Comparison of ENCODE assay signal across 28 cellular contexts in the genomic region with DNA sequence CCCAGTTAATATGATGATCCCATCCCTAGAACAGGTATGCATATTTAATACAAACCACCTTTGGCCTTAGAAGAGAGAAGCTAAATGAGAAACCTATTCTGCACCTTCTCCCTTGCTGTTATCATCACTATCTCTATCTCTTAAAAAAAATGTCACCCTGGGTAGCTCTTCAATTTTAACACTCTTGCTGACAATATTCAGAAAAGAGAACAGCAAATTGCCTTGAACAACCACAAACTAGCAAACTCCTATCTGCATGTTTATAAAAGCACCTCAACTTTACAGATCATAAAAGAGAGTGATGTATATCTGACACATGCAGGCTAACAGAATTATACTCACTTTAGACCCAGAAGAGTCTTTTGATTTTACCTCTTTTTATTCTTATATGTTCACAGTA. TPM values are rescaled to one million over a fixed set of nuclear protein-coding genes. Genes with fewer than 3 reads are reported as not detected.
DNase-seq lines count a peak whose midpoint lies in the region; ATAC-seq, FAIRE-seq and TF ChIP-seq lines count a peak whose summit lies in the region.
"Had no signal": no experiment of that assay in that cellular context is flagged by ENCODE, and none has a peak within 500 bp of the region (broad histone marks: within the 10 kb centered on the region; RNA-seq: fewer than 3 reads in every experiment).

No MANE protein-coding gene starts in this region.

- no peaks in the 10 kb centered on the region for H3K27me3 Mint-ChIP-seq in activated T-cell treated with anti-CD3 and anti-CD28 coated beads, Interleukin-2, amount 50 U/mL, for 4 hours (ENCODE audit: low read depth)
- no peaks in the 10 kb centered on the region for H3K27me3 Mint-ChIP-seq in activated T-cell treated with anti-CD3 and anti-CD28 coated beads, Interleukin-2, amount 50 U/mL, for 24 hours
- H3K27me3 Mint-ChIP-seq in IgD-negative memory B cell: no peaks in the 10 kb centered on the region
- no peaks in the 10 kb centered on the region for H3K27me3 Mint-ChIP-seq in central memory CD8-positive, alpha-beta T cell
- no peaks in the 10 kb centered on the region for H3K27me3 Mint-ChIP-seq in type B pancreatic cell
- H3K27me3 Mint-ChIP-seq: activated B cell treated with CpG ODN at 0.5 μM for 24 hours had no signal

- TF ChIP-seq CTCF in type B pancreatic cell (conservative IDR thresholded peaks at IDR 0.05) (no peak), left ventricle myocardium inferior (IDR thresholded peaks at IDR 0.05; ENCODE audit: borderline replicate concordance) (no peak)

- H3K4me1 ChIP-seq in left ventricle myocardium inferior: peaks cover 94% of the 10 kb centered on the region

- H3K9me3 ChIP-seq in left ventricle myocardium inferior (replicated peaks): no peaks in the 10 kb centered on the region
- H3K9me3 ChIP-seq: body of pancreas, thoracic aorta, uterus had no signal

- no peak for DNase-seq in activated T-cell treated with anti-CD3 and anti-CD28 coated beads, Interleukin-2, amount 50 U/mL, for 4 hours
- DNase-seq in activated T-cell treated with anti-CD3 and anti-CD28 coated beads, Interleukin-2, amount 50 U/mL, for 24 hours: no peak
- DNase-seq in central memory CD8-positive, alpha-beta T cell (ENCODE audit: low spot score in 2 of 2): no peak
- no peak for DNase-seq in type B pancreatic cell (ENCODE audit: extremely low spot score, unreplicated experiment)
- no peak for DNase-seq in left ventricle myocardium inferior
- DNase-seq in H54 (ENCODE audit: insufficient read length, low spot score): no peak
- DNase-seq: activated B cell treated with CpG ODN at 0.5 μM for 24 hours; activated CD4-positive, alpha-beta T cell treated with anti-CD3 and anti-CD28 coated beads, Interleukin-2, amount 50 U/mL, for 4 hours; activated effector memory CD4-positive, alpha-beta T cell treated with Interleukin-2 at 50 U/mL for 16 hours; body of pancreas; COR-L47; DMS53; HCEC 1CT; hypothalamus; mesendoderm; NCI-H1092 treated with DMSO at 0.1 percent for 48 hours; NCI-H187 treated with DMSO at 0.1 percent for 48 hours; NCI-H2171 treated with DMSO at 0.1 percent for 48 hours; NCI-H510A treated with DMSO at 0.1 percent for 48 hours; SIG-M5; stimulated activated naive CD8-positive, alpha-beta T cell treated with anti-CD3 and anti-CD28 coated beads, Interleukin-15, Interleukin-2, amounts not matched to agents 100 U/mL and 50 U/mL, for 24 hours; uterus had no signal

- H3K27me3 ChIP-seq in left ventricle myocardium inferior (ENCODE audit: low read depth): no peaks in the 10 kb centered on the region
- H3K27me3 ChIP-seq: body of pancreas, uterus had no signal

- H3K27ac Mint-ChIP-seq in activated T-cell treated with anti-CD3 and anti-CD28 coated beads, Interleukin-2, amount 50 U/mL, for 24 hours: no peak overlapping the region
- H3K27ac Mint-ChIP-seq in IgD-negative memory B cell (no peak overlapping the region), type B pancreatic cell (no peak overlapping the region)
- H3K27ac Mint-ChIP-seq in central memory CD8-positive, alpha-beta T cell (ENCODE audit: low read depth): peak overlapping the region; percentile 60
- H3K27ac Mint-ChIP-seq: activated B cell treated with CpG ODN at 0.5 μM for 24 hours had no signal

- FAIRE-seq in H54 (lab: Jason Lieb, UNC): no peak
- FAIRE-seq: A204.1, G401.6 had no signal

- peaks cover 84% of the 10 kb centered on the region for H3K4me1 Mint-ChIP-seq in activated T-cell treated with anti-CD3 and anti-CD28 coated beads, Interleukin-2, amount 50 U/mL, for 4 hours (ENCODE audit: low read depth)
- peaks cover 83% of the 10 kb centered on the region for H3K4me1 Mint-ChIP-seq in activated T-cell treated with anti-CD3 and anti-CD28 coated beads, Interleukin-2, amount 50 U/mL, for 24 hours (ENCODE audit: low read depth)
- H3K4me1 Mint-ChIP-seq in IgD-negative memory B cell: peaks cover 53 to 72% (median 55%) of the 10 kb centered on the region in 3 donors
- peaks cover 72% of the 10 kb centered on the region for H3K4me1 Mint-ChIP-seq in central memory CD8-positive, alpha-beta T cell
- H3K4me1 Mint-ChIP-seq in type B pancreatic cell (ENCODE audit: unreplicated experiment): peaks cover 40% of the 10 kb centered on the region

- H3K36me3 Mint-ChIP-seq in activated T-cell treated with anti-CD3 and anti-CD28 coated beads, Interleukin-2, amount 50 U/mL, for 4 hours (ENCODE audit: insufficient read depth): peaks cover 4% of the 10 kb centered on the region
- H3K36me3 Mint-ChIP-seq in activated T-cell treated with anti-CD3 and anti-CD28 coated beads, Interleukin-2, amount 50 U/mL, for 24 hours (ENCODE audit: low read depth): peaks cover 3% of the 10 kb centered on the region
- peaks cover 2% of the 10 kb centered on the region for H3K36me3 Mint-ChIP-seq in IgD-negative memory B cell
- H3K36me3 Mint-ChIP-seq in central memory CD8-positive, alpha-beta T cell (ENCODE audit: insufficient read depth): peaks cover 7% of the 10 kb centered on the region
- H3K36me3 Mint-ChIP-seq in type B pancreatic cell: peaks cover 32% of the 10 kb centered on the region

- no peak overlapping the region for H3K4me3 ChIP-seq in left ventricle myocardium inferior
- H3K4me3 ChIP-seq: body of pancreas, thoracic aorta, uterus had no signal

- intact Hi-C loops in left ventricle myocardium inferior (cut with micrococcal nuclease): no loop called here

- H3K4me3 Mint-ChIP-seq in activated T-cell treated with anti-CD3 and anti-CD28 coated beads, Interleukin-2, amount 50 U/mL, for 4 hours: peak overlapping the region; percentile 32
- H3K4me3 Mint-ChIP-seq in activated T-cell treated with anti-CD3 and anti-CD28 coated beads, Interleukin-2, amount 50 U/mL, for 24 hours: no peak overlapping the region
- H3K4me3 Mint-ChIP-seq in IgD-negative memory B cell (peak overlapping the region in 3 of 4 donors; percentile 17 to 70 (median 35)), type B pancreatic cell (peak overlapping the region; percentile 19)
- H3K4me3 Mint-ChIP-seq in central memory CD8-positive, alpha-beta T cell: peak overlapping the region; percentile 17
- H3K4me3 Mint-ChIP-seq: activated B cell treated with CpG ODN at 0.5 μM for 24 hours had no signal

- no peak overlapping the region for H3K27ac ChIP-seq in left ventricle myocardium inferior (replicated peaks)
- H3K27ac ChIP-seq: body of pancreas, thoracic aorta, uterus had no signal

- TF ChIP-seq POLR2A in H54 (IDR thresholded peaks at IDR 0.05; ENCODE audit: low read depth, low read length): no peak

- H3K9me3 Mint-ChIP-seq in activated T-cell treated with anti-CD3 and anti-CD28 coated beads, Interleukin-2, amount 50 U/mL, for 4 hours: no peaks in the 10 kb centered on the region
- H3K9me3 Mint-ChIP-seq in activated T-cell treated with anti-CD3 and anti-CD28 coated beads, Interleukin-2, amount 50 U/mL, for 24 hours: no peaks in the 10 kb centered on the region
- H3K9me3 Mint-ChIP-seq in IgD-negative memory B cell (no peaks in the 10 kb centered on the region), type B pancreatic cell (no peaks in the 10 kb centered on the region)
- H3K9me3 Mint-ChIP-seq in central memory CD8-positive, alpha-beta T cell: no peaks in the 10 kb centered on the region
- H3K9me3 Mint-ChIP-seq: activated B cell treated with CpG ODN at 0.5 μM for 24 hours had no signal

- H3K36me3 ChIP-seq in left ventricle myocardium inferior: no peaks in the 10 kb centered on the region
- H3K36me3 ChIP-seq: thoracic aorta, uterus had no signal

- no peak for ATAC-seq in activated T-cell treated with anti-CD3 and anti-CD28 coated beads, Interleukin-2, amount 50 U/mL, for 4 hours
- no peak for ATAC-seq in central memory CD8-positive, alpha-beta T cell (replicated peaks; ENCODE audit: extremely low read depth, poor library complexity, severe bottlenecking)
- ATAC-seq in HG02571 (IDR thresholded peaks at IDR 0.05; ENCODE audit: unreplicated experiment): no peak
- ATAC-seq: body of pancreas; Panc1; stimulated activated naive CD8-positive, alpha-beta T cell treated with anti-CD3 and anti-CD28 coated beads, Interleukin-15, Interleukin-2, amounts not matched to agents 100 U/mL and 50 U/mL, for 24 hours had no signal

RNA-seq across cellular contexts. Expression of a gene that starts 7.4 kb away (rescaled TPM):
- total RNA-seq in activated T-cell treated with anti-CD3 and anti-CD28 coated beads, Interleukin-2, amount 50 U/mL, for 4 hours: 10 to 100 TPM; 71.2 to 73.2 (median 71.7) TPM
- polyA plus RNA-seq in IgD-negative memory B cell: 46.0 TPM
- total RNA-seq in type B pancreatic cell (ENCODE audit: low replicate concordance) (106 and 198 TPM in 2 replicates), left ventricle myocardium inferior (101 TPM)
